17 cellular contexts compared by ENCODE assay signal in the genomic region with DNA sequence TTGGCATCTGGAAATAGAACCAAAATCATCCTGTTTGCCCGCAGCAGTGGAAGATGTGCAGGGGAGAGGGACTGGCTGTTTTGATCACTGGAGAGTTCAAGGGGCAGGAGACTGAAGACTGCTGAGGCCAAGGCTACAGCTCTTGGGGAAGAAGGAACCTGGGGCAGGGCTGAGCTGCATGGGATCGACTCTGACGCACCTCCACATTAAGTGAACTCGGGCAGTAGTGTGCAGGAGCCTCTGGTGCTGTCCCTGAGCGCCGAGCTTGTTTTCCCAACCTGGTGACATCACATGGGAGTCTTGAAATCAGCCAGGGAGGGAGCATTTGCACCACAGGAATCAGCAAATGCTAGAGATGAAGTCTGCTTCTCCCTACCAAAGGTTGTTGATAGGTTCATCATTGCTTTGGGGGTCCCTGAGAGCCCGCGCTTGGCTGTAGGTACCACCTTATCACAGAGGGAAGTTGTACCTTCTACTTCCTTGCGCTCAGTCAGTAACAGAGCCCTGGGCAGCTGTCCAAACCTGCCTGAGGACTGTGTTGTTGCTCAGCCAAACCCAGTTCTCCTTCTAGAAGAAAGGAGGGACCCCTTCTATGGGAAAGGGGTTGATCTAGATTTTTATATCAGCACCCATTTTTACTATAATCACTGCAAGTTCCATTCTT. TPM values are rescaled to one million over a fixed set of nuclear protein-coding genes. Genes with fewer than 3 reads are reported as not detected.
"Had no signal": no experiment of that assay in that cellular context is flagged by ENCODE, and none has a peak within 500 bp of the region (broad histone marks: within the 10 kb centered on the region; RNA-seq: fewer than 3 reads in every experiment).

No MANE protein-coding gene starts in this region.

- H3K36me3 Mint-ChIP-seq: activated naive CD4-positive, alpha-beta T cell treated with anti-CD3 and anti-CD28 coated beads, Interleukin-2, amount 50 U/mL, for 24 hours had no signal

- H3K27ac Mint-ChIP-seq: activated CD4-positive, alpha-beta T cell treated with anti-CD3 and anti-CD28 coated beads, Interleukin-2, amount 10 ng/mL, durations not matched to agents 24 days and 14 days; activated CD8-positive, alpha-beta T cell treated with anti-CD3 and anti-CD28 coated beads, Interleukin-2, amount 10 ng/mL, durations not matched to agents 7 days and 5 days; activated naive CD4-positive, alpha-beta T cell treated with anti-CD3 and anti-CD28 coated beads, Interleukin-2, amount 50 U/mL, for 24 hours; activated T-cell treated with anti-CD3 and anti-CD28 coated beads, Interleukin-2, amount 50 U/mL, for 72 hours; nephron; stimulated activated naive CD8-positive, alpha-beta T cell treated with anti-CD3 and anti-CD28 coated beads, Interleukin-15, Interleukin-2, amounts not matched to agents 100 ng/mL and 50 ng/mL, for 24 hours; T-helper 2 cell treated with Interferon-gamma antibody and Interleukin-4, amounts not matched to agents 5 μg/mL and 100 μg/mL, for 36 hours had no signal

- H3K36me3 ChIP-seq: ascending aorta, breast epithelium had no signal

- ATAC-seq: activated CD8-positive, alpha-beta T cell treated with anti-CD3 and anti-CD28 coated beads, Interleukin-2, amount 10 ng/mL, durations not matched to agents 7 days and 5 days; activated T-cell treated with anti-CD3 and anti-CD28 coated beads, Interleukin-2, amount 50 U/mL, for 72 hours had no signal

- H3K9me3 ChIP-seq: ascending aorta, breast epithelium, upper lobe of left lung had no signal

- H3K9me3 Mint-ChIP-seq: activated CD4-positive, alpha-beta T cell treated with anti-CD3 and anti-CD28 coated beads, Interleukin-2, amount 10 ng/mL, durations not matched to agents 24 days and 14 days; activated naive CD4-positive, alpha-beta T cell treated with anti-CD3 and anti-CD28 coated beads, Interleukin-2, amount 50 U/mL, for 24 hours; activated T-cell treated with anti-CD3 and anti-CD28 coated beads, Interleukin-2, amount 50 U/mL, for 72 hours; nephron; stimulated activated naive CD8-positive, alpha-beta T cell treated with anti-CD3 and anti-CD28 coated beads, Interleukin-15, Interleukin-2, amounts not matched to agents 100 ng/mL and 50 ng/mL, for 24 hours; T-helper 2 cell treated with Interferon-gamma antibody and Interleukin-4, amounts not matched to agents 5 μg/mL and 100 μg/mL, for 36 hours had no signal

- H3K27me3 ChIP-seq: ascending aorta, upper lobe of left lung had no signal

- DNase-seq: activated CD4-positive, alpha-beta T cell treated with anti-CD3 and anti-CD28 coated beads, Interleukin-2, amount 10 ng/mL, durations not matched to agents 24 days and 14 days; activated CD8-positive, alpha-beta memory T cell treated with anti-CD3 and anti-CD28 coated beads, Interleukin-2, amount 50 U/mL, for 48 hours; activated CD8-positive, alpha-beta T cell treated with anti-CD3 and anti-CD28 coated beads, Interleukin-2, amount 10 ng/mL, durations not matched to agents 7 days and 5 days; activated effector memory CD4-positive, alpha-beta T cell treated with anti-CD3 and anti-CD28 coated beads, Interleukin-2, amount 50 U/mL, for 16 hours; activated T-cell treated with anti-CD3 and anti-CD28 coated beads, Interleukin-2, amount 50 U/mL, for 72 hours; cortex of kidney; effector CD4-positive, alpha-beta T cell; midbrain; nucleus accumbens; stimulated activated CD4-positive, alpha-beta T cell treated with anti-CD3 and anti-CD28 coated beads, Interleukin-2, amount 100 ng/mL, for 24 hours; upper lobe of left lung had no signal

- H3K4me1 ChIP-seq: ascending aorta, breast epithelium had no signal

- H3K4me3 ChIP-seq: ascending aorta, breast epithelium, upper lobe of left lung had no signal

- H3K4me3 Mint-ChIP-seq: activated CD4-positive, alpha-beta T cell treated with anti-CD3 and anti-CD28 coated beads, Interleukin-2, amount 10 ng/mL, durations not matched to agents 24 days and 14 days; activated CD8-positive, alpha-beta T cell treated with anti-CD3 and anti-CD28 coated beads, Interleukin-2, amount 10 ng/mL, durations not matched to agents 7 days and 5 days; activated naive CD4-positive, alpha-beta T cell treated with anti-CD3 and anti-CD28 coated beads, Interleukin-2, amount 50 U/mL, for 24 hours; activated T-cell treated with anti-CD3 and anti-CD28 coated beads, Interleukin-2, amount 50 U/mL, for 72 hours; nephron; stimulated activated naive CD8-positive, alpha-beta T cell treated with anti-CD3 and anti-CD28 coated beads, Interleukin-15, Interleukin-2, amounts not matched to agents 100 ng/mL and 50 ng/mL, for 24 hours; T-helper 2 cell treated with Interferon-gamma antibody and Interleukin-4, amounts not matched to agents 5 μg/mL and 100 μg/mL, for 36 hours had no signal

- H3K27me3 Mint-ChIP-seq: activated CD4-positive, alpha-beta T cell treated with anti-CD3 and anti-CD28 coated beads, Interleukin-2, amount 10 ng/mL, durations not matched to agents 24 days and 14 days; activated naive CD4-positive, alpha-beta T cell treated with anti-CD3 and anti-CD28 coated beads, Interleukin-2, amount 50 U/mL, for 24 hours had no signal

- H3K27ac ChIP-seq: ascending aorta, breast epithelium, upper lobe of left lung had no signal

RNA-seq across cellular contexts. Expression of a gene that starts 52.3 kb away (rescaled TPM):
- total RNA-seq: activated CD8-positive, alpha-beta T cell treated with anti-CD3 and anti-CD28 coated beads, Interleukin-2, amount 10 ng/mL, durations not matched to agents 7 days and 5 days had no signal
